Comparison of ENCODE assay signal across 8 cellular contexts in the genomic region with DNA sequence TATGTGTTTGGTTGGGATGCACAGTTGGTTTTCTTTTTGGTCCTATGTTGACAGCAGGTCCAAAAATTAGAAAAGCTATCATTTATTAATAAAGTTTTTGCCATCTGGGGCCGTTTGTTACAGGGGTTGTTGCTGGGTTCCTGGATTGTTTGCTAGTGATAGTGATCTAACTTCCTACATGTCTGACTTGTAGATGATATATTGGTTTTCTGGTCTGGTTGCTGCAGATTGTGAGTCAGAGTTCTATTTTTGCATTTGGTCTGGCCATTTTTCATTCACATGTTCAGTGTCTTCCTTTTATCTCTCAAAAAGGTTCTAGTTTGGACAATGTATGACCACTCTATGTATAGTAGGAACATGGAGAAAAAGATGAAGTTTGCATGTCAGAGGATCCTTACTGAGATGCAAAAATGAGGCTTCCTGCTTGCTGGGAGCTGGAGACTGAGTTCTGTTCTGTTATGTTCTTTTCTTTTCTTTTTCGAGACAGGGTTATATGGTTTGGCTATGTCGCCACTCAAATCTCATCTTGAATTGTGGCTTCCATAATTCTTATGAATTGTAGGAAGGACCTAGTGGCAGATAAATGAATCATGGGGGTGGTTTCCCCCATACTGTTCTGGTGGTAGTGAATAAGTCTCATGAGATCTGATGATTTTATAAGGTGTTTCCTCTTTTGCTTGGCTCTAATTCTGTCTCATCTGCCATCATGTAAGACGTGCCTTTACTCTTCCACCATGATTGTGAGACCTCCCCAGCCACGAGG. TPM values are rescaled to one million over a fixed set of nuclear protein-coding genes. Genes with fewer than 3 reads are reported as not detected.
DNase-seq lines count a peak whose midpoint lies in the region; TF ChIP-seq lines count a peak whose summit lies in the region.

No MANE protein-coding gene starts in this region.

- TF ChIP-seq CTCF in GM13977 (IDR thresholded peaks at IDR 0.05; ENCODE audit: extremely low read depth, insufficient read depth, missing control alignments) (no peak), SK-N-SH (IDR thresholded peaks at IDR 0.05) (no peak), GM10248 (IDR thresholded peaks at IDR 0.05; ENCODE audit: control extremely low read depth, extremely low read depth, low read depth, missing control alignments) (no peak), left ventricle myocardium inferior (IDR thresholded peaks at IDR 0.05; ENCODE audit: borderline replicate concordance) (no peak)

- intact Hi-C loops in left ventricle myocardium inferior (cut with micrococcal nuclease): loop anchor here (5.0 kb wide), 1 partner anchor 217 kb away; no protein-coding TSS in a partner anchor

- peaks cover 0 to 8% of the 10 kb centered on the region in 2 experiments; a peak in 3 of 4 replicates for H3K4me1 ChIP-seq in SK-N-SH (ENCODE audit: control insufficient read depth in 1 of 2, insufficient read depth in 2 of 2, low read depth in 1 of 2, low read length in 1 of 2)
- peaks cover 21% of the 10 kb centered on the region for H3K4me1 ChIP-seq in left ventricle myocardium inferior

- DNase-seq in AG20443 (ENCODE audit: low spot score) (peak; percentile 9), GM13977 (ENCODE audit: low spot score) (peak; percentile 36), SK-N-SH (no peak), fibroblast of peridontal ligament (ENCODE audit: extremely low read depth) (peak; percentile 23), GM10248 (ENCODE audit: extremely low spot score) (no peak), left ventricle myocardium inferior (no peak), iPS-NIHi7 (ENCODE audit: extremely low spot score) (no peak), retina (no peak)

- TF ChIP-seq RAD21 in SK-N-SH (IDR thresholded peaks at IDR 0.05; ENCODE audit: low read length): no peak

- peak overlapping the region; percentile 61 for H3K9ac ChIP-seq in SK-N-SH

- H3F3A ChIP-seq in SK-N-SH (replicated peaks; ENCODE audit: insufficient read depth): peaks cover 23% of the 10 kb centered on the region

- H3K79me2 ChIP-seq in SK-N-SH (ENCODE audit: insufficient read depth): peaks cover 8% of the 10 kb centered on the region

- H2AFZ ChIP-seq in SK-N-SH (ENCODE audit: low read depth): peak overlapping the region; percentile 86

- H3K4me3 ChIP-seq in SK-N-SH (ENCODE audit: low read depth in 2 of 2, low read length in 1 of 2): peak overlapping the region in 1 of 2 experiments; percentile 35; a peak in 2 of 4 replicates
- no peak overlapping the region for H3K4me3 ChIP-seq in left ventricle myocardium inferior

- 38% methylated on average over 5 of the region's 5 CpGs for WGBS in SK-N-SH (ENCODE audit: low lambda C conversion rate)

- POLR2A ChIA-PET in SK-N-SH (lab: Yijun Ruan, JAX): no interaction called here
- POLR2A ChIA-PET in GM10248 (lab: Yijun Ruan, JAX): interaction anchor here (0.6 kb wide), 1 partner anchor 107 kb away, joined by 3 read pairs; no protein-coding TSS in a partner anchor

- no peaks in the 10 kb centered on the region for H3K9me2 ChIP-seq in SK-N-SH

- H3K27me3 ChIP-seq in SK-N-SH (ENCODE audit: insufficient read depth): no peaks in the 10 kb centered on the region
- H3K27me3 ChIP-seq in left ventricle myocardium inferior (ENCODE audit: low read depth): peaks cover 4% of the 10 kb centered on the region

- H3K27ac ChIP-seq in SK-N-SH (ENCODE audit: low read depth in 2 of 2, low read length in 1 of 2) (peak overlapping the region; percentile 54 to 91; a peak in 3 of 4 replicates), left ventricle myocardium inferior (replicated peaks) (no peak overlapping the region)

- H3K4me2 ChIP-seq in SK-N-SH: peak overlapping the region; percentile 60

- 0 out of 4 replicates have a peak, but pooled peaks of 1 of the 2 experiments have one; percentile 63 for TF ChIP-seq EP300 in SK-N-SH (IDR thresholded peaks at IDR 0.05; ENCODE audit: borderline replicate concordance in 1 of 2, low read depth in 1 of 2, low read length in 1 of 2)

- no peaks in the 10 kb centered on the region for H3K36me3 ChIP-seq in SK-N-SH (replicated peaks in 1 of 2; ENCODE audit: control insufficient read depth in 1 of 2, insufficient read depth in 2 of 2, low read length in 1 of 2)
- H3K36me3 ChIP-seq in left ventricle myocardium inferior: no peaks in the 10 kb centered on the region

- H3K9me3 ChIP-seq in SK-N-SH: no peaks in the 10 kb centered on the region
- H3K9me3 ChIP-seq in left ventricle myocardium inferior (replicated peaks): no peaks in the 10 kb centered on the region

- in situ Hi-C loops in GM13977 (cut with MboI; ENCODE audit: low pct_unique_long_range_greater_than_20kb, low sequenced_read_pairs, unreplicated experiment): loop anchor here (10.0 kb wide), 1 partner anchor 219 kb away; the partner anchor contains the start of gene FBXO28

- CTCF ChIA-PET in SK-N-SH (lab: Yijun Ruan, JAX) (interaction anchor here (0.6 to 4.3 kb wide), 17 partner anchors 9 to 627 kb away, joined by 3 to 32 read pairs (median 4); partner anchors contain the start of gene FBXO28), GM10248 (lab: Yijun Ruan, JAX) (interaction anchor here (0.6 to 5.5 kb wide), 24 partner anchors 9 to 522 kb away, joined by 3 to 47 read pairs (median 4); partner anchors contain the start of genes FBXO28 and WDR26)

- no peaks in the 10 kb centered on the region for H4K20me1 ChIP-seq in SK-N-SH (ENCODE audit: insufficient read depth)

TF ChIP-seq in SK-N-SH, 30 proteins besides CTCF, POLR2A, EP300 and RAD21:
- TF ChIP-seq, protein P1, sequence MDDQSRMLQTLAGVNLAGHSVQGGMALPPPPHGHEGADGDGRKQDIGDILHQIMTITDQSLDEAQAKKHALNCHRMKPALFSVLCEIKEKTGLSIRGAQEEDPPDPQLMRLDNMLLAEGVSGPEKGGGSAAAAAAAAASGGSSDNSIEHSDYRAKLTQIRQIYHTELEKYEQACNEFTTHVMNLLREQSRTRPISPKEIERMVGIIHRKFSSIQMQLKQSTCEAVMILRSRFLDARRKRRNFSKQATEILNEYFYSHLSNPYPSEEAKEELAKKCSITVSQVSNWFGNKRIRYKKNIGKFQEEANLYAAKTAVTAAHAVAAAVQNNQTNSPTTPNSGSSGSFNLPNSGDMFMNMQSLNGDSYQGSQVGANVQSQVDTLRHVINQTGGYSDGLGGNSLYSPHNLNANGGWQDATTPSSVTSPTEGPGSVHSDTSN (IDR thresholded peaks at IDR 0.05): peak; percentile 97
- TF ChIP-seq NFIC (IDR thresholded peaks at IDR 0.05; ENCODE audit: borderline replicate concordance): peak; percentile 29; the same call in 1 of the 2 replicates
- no peak for TF ChIP-seq SIN3A (IDR thresholded peaks at IDR 0.05; ENCODE audit: borderline replicate concordance, low read depth, low read length)
- peak; percentile 89 for TF ChIP-seq JUND (IDR thresholded peaks at IDR 0.05)
- TF ChIP-seq ELF1 (IDR thresholded peaks at IDR 0.05): peak; percentile 23; the same call in 1 of the 2 replicates
- peak; percentile 83 for TF ChIP-seq FOSL2 (IDR thresholded peaks at IDR 0.05; ENCODE audit: borderline replicate concordance, low read depth)
- TF ChIP-seq POLR2AphosphoS5 (IDR thresholded peaks at IDR 0.05; ENCODE audit: low read depth, low read length): peak; percentile 50; the same call in 1 of the 2 replicates
- no peak for TF ChIP-seq FOXM1 (IDR thresholded peaks at IDR 0.05; ENCODE audit: low read depth)
- TF ChIP-seq TCF12 (IDR thresholded peaks at IDR 0.05): peak; percentile 77
- no peak for TF ChIP-seq SMC3 (IDR thresholded peaks at IDR 0.05; ENCODE audit: low read depth, low read length)
- TF ChIP-seq TAF1 (IDR thresholded peaks at IDR 0.05; ENCODE audit: borderline replicate concordance, low read depth, low read length): no peak
- TF ChIP-seq, protein P2, sequence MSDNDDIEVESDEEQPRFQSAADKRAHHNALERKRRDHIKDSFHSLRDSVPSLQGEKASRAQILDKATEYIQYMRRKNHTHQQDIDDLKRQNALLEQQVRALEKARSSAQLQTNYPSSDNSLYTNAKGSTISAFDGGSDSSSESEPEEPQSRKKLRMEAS (IDR thresholded peaks at IDR 0.05; ENCODE audit: low read depth): no peak
- TF ChIP-seq RXRA (IDR thresholded peaks at IDR 0.05; ENCODE audit: borderline replicate concordance, low read depth): peak; percentile 40; the same call in 1 of the 2 replicates
- 0 out of 2 replicates have a peak, but pooled peaks have one; percentile 26 for TF ChIP-seq YY1 (IDR thresholded peaks at IDR 0.05; ENCODE audit: low read depth)
- TF ChIP-seq MEF2A (IDR thresholded peaks at IDR 0.05; ENCODE audit: borderline replicate concordance, low read depth): peak; percentile 100

RNA-seq across cellular contexts. Expression of gene NVL, which starts 4.1 kb away (rescaled TPM):
- 12.4 and 17.5 TPM in 2 replicates for polyA plus RNA-seq in SK-N-SH (2012; rRNA removed)
- polyA plus RNA-seq in SK-N-SH (2012; cell fraction: cytosol; rRNA removed): 13.4 and 15.1 TPM in 2 replicates
- 37.1 and 40.5 TPM in 2 replicates for polyA plus RNA-seq in SK-N-SH (2012; cell fraction: nucleus; rRNA removed)
- total RNA-seq in left ventricle myocardium inferior: 10.3 TPM

RNA-seq across cellular contexts. Expression of gene CNIH4, which starts 22.6 kb away (rescaled TPM):
- 37.7 and 56.8 TPM in 2 replicates for polyA plus RNA-seq in SK-N-SH (2012; rRNA removed)
- 63.4 and 80.0 TPM in 2 replicates for polyA plus RNA-seq in SK-N-SH (2012; cell fraction: cytosol; rRNA removed)
- polyA plus RNA-seq in SK-N-SH (2012; cell fraction: nucleus; rRNA removed): 24.4 and 26.1 TPM in 2 replicates
- total RNA-seq in left ventricle myocardium inferior: 28.5 TPM

Comparison
In these comparisons a context has a peak if more than half of its experiments do, and no peak if none do; other contexts are left out.
1. DNase-seq: peak in AG20443 (single experiment), GM13977 (single experiment) and fibroblast of peridontal ligament (single experiment); none in SK-N-SH (single experiment), GM10248 (single experiment), left ventricle myocardium inferior (single experiment), iPS-NIHi7 (single experiment) and retina (single experiment).